In the genomic region with DNA sequence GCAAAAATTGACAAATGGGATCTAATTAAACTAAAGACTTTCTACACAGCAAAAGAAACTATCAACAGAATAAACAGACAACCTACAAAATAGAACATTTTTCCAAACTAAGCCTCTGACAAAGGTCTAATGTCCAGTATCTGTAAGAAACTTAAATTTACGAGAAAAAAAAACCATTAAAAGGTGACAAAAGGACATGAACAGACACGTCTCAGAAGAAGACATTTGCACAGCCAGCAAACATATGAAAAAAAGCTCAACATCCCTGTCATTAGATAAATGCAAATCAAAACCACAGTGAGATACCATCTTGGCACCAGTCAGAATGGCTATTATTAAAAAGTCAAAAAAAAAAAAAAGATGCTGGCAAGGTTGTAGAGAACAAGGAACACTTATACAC, we compare ENCODE assay signal across 25 cellular contexts.
"Had no signal": no experiment of that assay in that cellular context is flagged by ENCODE, and none has a peak within 500 bp of the region (broad histone marks: within the 10 kb centered on the region; RNA-seq: fewer than 3 reads in every experiment).

No MANE protein-coding gene starts in this region.

- DNase-seq: cortex of kidney; effector CD8-positive, alpha-beta T cell; effector memory CD8-positive, alpha-beta T cell; endodermal cell; erythroblast; esophagus squamous epithelium; foreskin fibroblast; foreskin melanocyte; gastrocnemius medialis; glutamatergic neuron; head of caudate nucleus; heart right ventricle; hippocampal formation; left cardiac atrium; left lung; left ventricle myocardium superior; lower lobe of right lung; mesendoderm; midbrain; naive thymus-derived CD4-positive, alpha-beta T cell; natural killer cell had no signal

- H3K9me3 ChIP-seq: esophagus squamous epithelium, gastrocnemius medialis, left lung, lower lobe of right lung had no signal

- H3K36me3 Mint-ChIP-seq: memory B cell; naive thymus-derived CD4-positive, alpha-beta T cell had no signal

- H3K4me1 Mint-ChIP-seq: memory B cell; naive thymus-derived CD4-positive, alpha-beta T cell; natural killer cell had no signal

- H3K9me3 Mint-ChIP-seq: endodermal cell, memory B cell had no signal

- H3K4me3 ChIP-seq: esophagus squamous epithelium, gastrocnemius medialis, heart right ventricle, left lung, lower lobe of right lung had no signal

- H3K4me1 ChIP-seq: esophagus squamous epithelium, gastrocnemius medialis, heart right ventricle, left lung, lower lobe of right lung had no signal

- H3K36me3 ChIP-seq: esophagus squamous epithelium, gastrocnemius medialis, heart right ventricle, left lung, lower lobe of right lung had no signal

- H3K4me3 Mint-ChIP-seq: dendritic cell treated with granulocyte-macrophage colony-stimulating factor and Interleukin-4, amounts not matched to agents 40 ng/mL and 50 ng/mL, for 4 days; effector memory CD8-positive, alpha-beta T cell; endodermal cell; memory B cell; naive thymus-derived CD4-positive, alpha-beta T cell; natural killer cell had no signal

- H3K27me3 ChIP-seq: esophagus squamous epithelium, gastrocnemius medialis, heart right ventricle, left lung had no signal

- ATAC-seq: effector memory CD8-positive, alpha-beta T cell; esophagus mucosa; gastrocnemius medialis; heart right ventricle; left cardiac atrium; left lung; left ventricle myocardium superior; lower lobe of right lung; naive thymus-derived CD4-positive, alpha-beta T cell; natural killer cell had no signal

- H3K27ac ChIP-seq: epithelial cell of prostate, esophagus squamous epithelium, gastrocnemius medialis, heart right ventricle, left lung, lower lobe of right lung had no signal

- H3K27me3 Mint-ChIP-seq: dendritic cell treated with granulocyte-macrophage colony-stimulating factor and Interleukin-4, amounts not matched to agents 40 ng/mL and 50 ng/mL, for 4 days; effector memory CD8-positive, alpha-beta T cell; memory B cell; naive thymus-derived CD4-positive, alpha-beta T cell had no signal

- H3K27ac Mint-ChIP-seq: dendritic cell treated with granulocyte-macrophage colony-stimulating factor and Interleukin-4, amounts not matched to agents 40 ng/mL and 50 ng/mL, for 4 days; effector memory CD8-positive, alpha-beta T cell; endodermal cell; memory B cell; naive thymus-derived CD4-positive, alpha-beta T cell; natural killer cell had no signal
